ENCODE assay signal across 1 cellular context in genomic region chr19:21691656-21692055, GRCh38.
TF ChIP-seq lines count a peak whose summit lies in the region.

No MANE protein-coding gene starts in this region.

TF ChIP-seq in K562, 482 proteins besides CTCF, POLR2A, EP300 and RAD21 (continued from another document):
- TF ChIP-seq JUND (IDR thresholded peaks at IDR 0.05; ENCODE audit: borderline replicate concordance, low read depth, low read length) (no peak), JUND (tag; IDR thresholded peaks at IDR 0.05; ENCODE audit: borderline replicate concordance, low read depth, low read length) (no peak)
